In the genomic region with DNA sequence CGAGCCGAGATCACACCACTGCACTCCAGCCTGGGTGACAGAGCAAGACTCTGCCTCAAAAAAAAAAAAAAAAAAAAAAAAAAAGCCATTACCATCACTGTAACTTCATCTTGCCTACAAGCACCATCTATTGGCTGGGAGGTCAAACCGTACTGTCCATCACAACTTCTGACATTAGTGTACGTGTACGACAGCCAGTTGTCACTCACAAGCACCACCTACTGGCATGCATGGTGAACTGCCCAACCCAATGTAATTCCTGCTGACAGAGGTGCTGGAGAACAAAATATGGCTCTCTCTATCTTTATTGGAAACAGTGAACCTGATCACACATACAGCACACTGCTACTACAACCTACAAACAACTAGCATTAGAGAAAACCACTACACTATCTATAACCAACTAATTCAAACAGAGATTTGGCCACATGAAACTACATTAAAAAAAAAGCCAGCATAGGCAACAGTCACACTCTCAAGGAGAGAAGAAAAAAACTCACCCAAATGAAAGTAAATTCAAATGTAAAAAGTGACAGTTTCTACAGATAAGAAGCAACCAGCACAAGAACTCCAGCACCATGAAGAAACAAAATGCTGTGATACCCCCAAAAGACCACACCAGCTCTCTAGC, we compare ENCODE assay signal across 9 cellular contexts.
DNase-seq lines count a peak whose midpoint lies in the region; ATAC-seq lines count a peak whose summit lies in the region.
"Had no signal": no experiment of that assay in that cellular context is flagged by ENCODE, and none has a peak within 500 bp of the region (broad histone marks: within the 10 kb centered on the region; RNA-seq: fewer than 3 reads in every experiment).

No MANE protein-coding gene starts in this region.

- H3K9me3 ChIP-seq in T-helper 17 cell (ENCODE audit: control insufficient read depth, low read length, poor library complexity, severe bottlenecking): no peaks in the 10 kb centered on the region

- DNase-seq in NCI-H748 (lab: John Stamatoyannopoulos, UW; ENCODE audit: unreplicated experiment) (peak; percentile 41), NCI-H748 treated with DMSO at 0.1 percent for 48 hours (lab: John Stamatoyannopoulos, UW) (no peak), T-helper 17 cell (no peak), kidney tubule cell (ENCODE audit: low spot score) (peak; percentile 39), cortex of kidney (lab: John Stamatoyannopoulos, UW) (no peak), NCI-H2171 (lab: John Stamatoyannopoulos, UW) (no peak)

- peaks cover 38% of the 10 kb centered on the region for H3K27me3 Mint-ChIP-seq in T-helper 17 cell

- H3K4me1 Mint-ChIP-seq in T-helper 17 cell: no peaks in the 10 kb centered on the region

- H3K27ac Mint-ChIP-seq in T-helper 17 cell: no peak overlapping the region
- H3K27ac Mint-ChIP-seq: activated naive CD8-positive, alpha-beta T cell had no signal

- ATAC-seq in GM19468 (IDR thresholded peaks at IDR 0.05; ENCODE audit: extremely low read depth, unreplicated experiment) (peak; percentile 83), HG03432 (IDR thresholded peaks at IDR 0.05; ENCODE audit: unreplicated experiment) (peak; percentile 90), T-helper 17 cell (peak; percentile 50)

- H3K36me3 Mint-ChIP-seq in T-helper 17 cell (ENCODE audit: low read depth): peaks cover 3% of the 10 kb centered on the region
- H3K36me3 Mint-ChIP-seq: activated naive CD8-positive, alpha-beta T cell had no signal

- H3K4me3 Mint-ChIP-seq in T-helper 17 cell: no peak overlapping the region
- H3K4me3 Mint-ChIP-seq: activated naive CD8-positive, alpha-beta T cell had no signal

Comparison
In these comparisons a context has a peak if more than half of its experiments do, and no peak if none do; other contexts are left out.
1. DNase-seq: peak in NCI-H748 (single experiment) and kidney tubule cell (single experiment); none in NCI-H748 treated with DMSO at 0.1 percent for 48 hours (single experiment), T-helper 17 cell (0 of 3), cortex of kidney (single experiment) and NCI-H2171 (single experiment).
2. Peak in every context shown above with its lines, with median percentiles within 50 percentile points of each other: ATAC-seq.